In the genomic region with DNA sequence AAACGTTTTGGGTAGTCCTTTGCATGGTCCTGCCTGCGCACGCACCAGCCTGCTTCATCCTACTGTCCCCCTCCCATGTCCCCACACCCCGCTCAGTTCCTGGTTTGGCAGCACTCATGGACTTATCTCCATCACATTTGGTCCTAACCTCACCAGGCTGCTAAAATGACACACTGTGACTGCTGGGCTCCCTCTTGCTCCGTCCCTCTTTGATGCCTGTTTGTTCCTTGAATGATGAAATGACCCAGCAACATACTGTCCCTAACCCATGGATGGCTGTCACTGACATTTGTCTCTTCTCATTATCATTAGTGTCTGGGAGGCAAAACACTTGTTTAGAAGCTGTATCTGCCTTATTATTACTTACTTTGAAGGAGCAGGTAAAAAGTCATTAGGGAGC, we compare ENCODE assay signal across 38 cellular contexts.
"Had no signal": no experiment of that assay in that cellular context is flagged by ENCODE, and none has a peak within 500 bp of the region (broad histone marks: within the 10 kb centered on the region; RNA-seq: fewer than 3 reads in every experiment).

No MANE protein-coding gene starts in this region.

- H3K27me3 Mint-ChIP-seq: activated B cell treated with CpG ODN at 0.5 μM for 24 hours; activated naive CD8-positive, alpha-beta T cell treated with anti-CD3 and anti-CD28 coated beads for 36 hours had no signal

- H3K9me3 Mint-ChIP-seq: activated B cell treated with CpG ODN at 0.5 μM for 24 hours; activated CD4-positive, alpha-beta memory T cell treated with anti-CD3 and anti-CD28 coated beads for 36 hours; activated CD4-positive, alpha-beta T cell treated with anti-CD3 and anti-CD28 coated beads, Interleukin-2, amount 10 ng/mL, durations not matched to agents 24 days and 14 days; activated CD8-positive, alpha-beta T cell treated with anti-CD3 and anti-CD28 coated beads for 36 hours; activated naive CD4-positive, alpha-beta T cell treated with anti-CD3 and anti-CD28 coated beads for 36 hours; activated naive CD4-positive, alpha-beta T cell treated with anti-CD3 and anti-CD28 coated beads, Interleukin-2, amount 50 U/mL, for 72 hours; activated naive CD8-positive, alpha-beta T cell treated with anti-CD3 and anti-CD28 coated beads for 36 hours; activated T-cell treated with anti-CD3 and anti-CD28 coated beads, Interleukin-2, amount 50 U/mL, for 4 hours; activated T-cell treated with anti-CD3 and anti-CD28 coated beads, Interleukin-2, amount 50 U/mL, for 72 hours; activated T-helper 1 cell treated with anti-CD3 and anti-CD28 coated beads, Interleukin-12 subunit alpha, Interleukin-12 subunit beta, Interleukin-2, Interleukin-4 antibody, amounts not matched to agents 30 ng/mL and 10 ng/mL and 1 ng/mL, durations not matched to agents 14 hours and 24 hours and 36 hours; activated T-helper 17 cell treated with anti-CD3 and anti-CD28 coated beads, Interleukin-2, amount 50 U/mL, for 72 hours; brain; central memory CD8-positive, alpha-beta T cell; T-helper 1 cell treated with Interleukin-12 subunit alpha and Interleukin-12 subunit beta and Interleukin-4 antibody, amounts not matched to agents 30 μg/mL and 1 μg/mL, for 36 hours; T-helper 2 cell treated with Interferon-gamma antibody and Interleukin-4, amounts not matched to agents 5 μg/mL and 100 μg/mL, for 36 hours had no signal

- H3K27me3 ChIP-seq: ascending aorta, cardiac muscle cell had no signal

- FAIRE-seq: bronchial epithelial cell, TTC549 had no signal

- H3K36me3 ChIP-seq: ascending aorta had no signal

- H3K4me3 Mint-ChIP-seq: activated B cell treated with CpG ODN at 0.5 μM for 24 hours; activated CD4-positive, alpha-beta memory T cell treated with anti-CD3 and anti-CD28 coated beads for 36 hours; activated CD4-positive, alpha-beta T cell treated with anti-CD3 and anti-CD28 coated beads, Interleukin-2, amount 10 ng/mL, durations not matched to agents 24 days and 14 days; activated CD8-positive, alpha-beta T cell treated with anti-CD3 and anti-CD28 coated beads for 36 hours; activated naive CD4-positive, alpha-beta T cell treated with anti-CD3 and anti-CD28 coated beads for 36 hours; activated naive CD8-positive, alpha-beta T cell treated with anti-CD3 and anti-CD28 coated beads for 36 hours; activated T-cell treated with anti-CD3 and anti-CD28 coated beads, Interleukin-2, amount 50 U/mL, for 4 hours; activated T-cell treated with anti-CD3 and anti-CD28 coated beads, Interleukin-2, amount 50 U/mL, for 72 hours; activated T-helper 1 cell treated with anti-CD3 and anti-CD28 coated beads, Interleukin-12 subunit alpha, Interleukin-12 subunit beta, Interleukin-2, Interleukin-4 antibody, amounts not matched to agents 30 ng/mL and 10 ng/mL and 1 ng/mL, durations not matched to agents 14 hours and 24 hours and 36 hours; activated T-helper 17 cell treated with anti-CD3 and anti-CD28 coated beads, Interleukin-2, amount 50 U/mL, for 72 hours; brain; central memory CD8-positive, alpha-beta T cell; T-helper 1 cell treated with Interleukin-12 subunit alpha and Interleukin-12 subunit beta and Interleukin-4 antibody, amounts not matched to agents 30 μg/mL and 1 μg/mL, for 36 hours; T-helper 2 cell treated with Interferon-gamma antibody and Interleukin-4, amounts not matched to agents 5 μg/mL and 100 μg/mL, for 36 hours had no signal

- H3K27ac ChIP-seq: ascending aorta, cardiac muscle cell, VCaP had no signal

- H3K4me1 ChIP-seq: ascending aorta had no signal

- H3K27ac Mint-ChIP-seq: activated B cell treated with CpG ODN at 0.5 μM for 24 hours; activated CD4-positive, alpha-beta memory T cell treated with anti-CD3 and anti-CD28 coated beads for 36 hours; activated CD4-positive, alpha-beta T cell treated with anti-CD3 and anti-CD28 coated beads, Interleukin-2, amount 10 ng/mL, durations not matched to agents 24 days and 14 days; activated CD8-positive, alpha-beta T cell treated with anti-CD3 and anti-CD28 coated beads for 36 hours; activated naive CD4-positive, alpha-beta T cell treated with anti-CD3 and anti-CD28 coated beads for 36 hours; activated naive CD4-positive, alpha-beta T cell treated with anti-CD3 and anti-CD28 coated beads, Interleukin-2, amount 50 U/mL, for 72 hours; activated naive CD8-positive, alpha-beta T cell treated with anti-CD3 and anti-CD28 coated beads for 36 hours; activated T-cell treated with anti-CD3 and anti-CD28 coated beads, Interleukin-2, amount 50 U/mL, for 72 hours; activated T-helper 1 cell treated with anti-CD3 and anti-CD28 coated beads, Interleukin-12 subunit alpha, Interleukin-12 subunit beta, Interleukin-2, Interleukin-4 antibody, amounts not matched to agents 30 ng/mL and 10 ng/mL and 1 ng/mL, durations not matched to agents 14 hours and 24 hours and 36 hours; activated T-helper 17 cell treated with anti-CD3 and anti-CD28 coated beads, Interleukin-2, amount 50 U/mL, for 72 hours; brain; T-helper 1 cell treated with Interleukin-12 subunit alpha and Interleukin-12 subunit beta and Interleukin-4 antibody, amounts not matched to agents 30 μg/mL and 1 μg/mL, for 36 hours; T-helper 2 cell treated with Interferon-gamma antibody and Interleukin-4, amounts not matched to agents 5 μg/mL and 100 μg/mL, for 36 hours had no signal

- H3K4me3 ChIP-seq: ascending aorta, cardiac muscle cell had no signal

- DNase-seq: activated B cell treated with CpG ODN at 0.5 μM for 24 hours; activated CD4-positive, alpha-beta memory T cell treated with anti-CD3 and anti-CD28 coated beads for 36 hours; activated CD4-positive, alpha-beta T cell treated with anti-CD3 and anti-CD28 coated beads for 4 hours; activated CD4-positive, alpha-beta T cell treated with anti-CD3 and anti-CD28 coated beads, Interleukin-2, amount 10 ng/mL, durations not matched to agents 24 days and 14 days; activated CD4-positive, alpha-beta T cell treated with anti-CD3 and anti-CD28 coated beads, Interleukin-2, amount 50 U/mL, for 1 hour; activated CD4-positive, alpha-beta T cell treated with anti-CD3 and anti-CD28 coated beads, Interleukin-2, amount 50 U/mL, for 4 hours; activated CD4-positive, CD25-positive, alpha-beta regulatory T cell treated with anti-CD3 and anti-CD28 coated beads, Interleukin-2, amount 50 U/mL, for 72 hours; activated CD8-positive, alpha-beta memory T cell treated with anti-CD3 and anti-CD28 coated beads, Interleukin-2, amount 50 U/mL, for 4 hours; activated CD8-positive, alpha-beta T cell treated with anti-CD3 and anti-CD28 coated beads for 36 hours; activated effector memory CD4-positive, alpha-beta T cell treated with anti-CD3 and anti-CD28 coated beads, Interleukin-2, amount 50 U/mL, for 16 hours; activated gamma-delta T cell treated with Interleukin-2 at 50 U/mL for 16 hours; activated naive CD4-positive, alpha-beta T cell; activated naive CD4-positive, alpha-beta T cell treated with anti-CD3 and anti-CD28 coated beads for 36 hours; activated naive CD4-positive, alpha-beta T cell treated with anti-CD3 and anti-CD28 coated beads, Interleukin-2, amount 50 U/mL, for 16 hours; activated naive CD8-positive, alpha-beta T cell treated with anti-CD3 and anti-CD28 coated beads for 36 hours; activated T-cell treated with anti-CD3 and anti-CD28 coated beads for 4 hours; activated T-cell treated with anti-CD3 and anti-CD28 coated beads, Interleukin-2, amount 50 U/mL, for 1 hour; activated T-cell treated with anti-CD3 and anti-CD28 coated beads, Interleukin-2, amount 50 U/mL, for 4 hours; activated T-cell treated with anti-CD3 and anti-CD28 coated beads, Interleukin-2, amount 50 U/mL, for 72 hours; amygdala; anterior cingulate cortex; caudate nucleus; cerebellar nuclear complex; T-helper 1 cell; T-helper 2 cell; T-helper 9 cell had no signal

- H3K9me3 ChIP-seq: ascending aorta had no signal

- H3K36me3 Mint-ChIP-seq: activated CD4-positive, alpha-beta memory T cell treated with anti-CD3 and anti-CD28 coated beads for 36 hours; activated naive CD4-positive, alpha-beta T cell treated with anti-CD3 and anti-CD28 coated beads, Interleukin-2, amount 50 U/mL, for 72 hours; activated naive CD8-positive, alpha-beta T cell treated with anti-CD3 and anti-CD28 coated beads for 36 hours; brain had no signal

- ATAC-seq: activated CD8-positive, alpha-beta T cell treated with anti-CD3 and anti-CD28 coated beads for 36 hours; activated naive CD4-positive, alpha-beta T cell treated with anti-CD3 and anti-CD28 coated beads, Interleukin-2, amount 50 U/mL, for 72 hours; activated T-cell treated with anti-CD3 and anti-CD28 coated beads, Interleukin-2, amount 50 U/mL, for 4 hours; activated T-cell treated with anti-CD3 and anti-CD28 coated beads, Interleukin-2, amount 50 U/mL, for 72 hours; activated T-helper 17 cell treated with anti-CD3 and anti-CD28 coated beads, Interleukin-2, amount 50 U/mL, for 72 hours had no signal

- H3K4me1 Mint-ChIP-seq: activated CD4-positive, alpha-beta T cell treated with anti-CD3 and anti-CD28 coated beads, Interleukin-2, amount 10 ng/mL, durations not matched to agents 24 days and 14 days; activated naive CD8-positive, alpha-beta T cell treated with anti-CD3 and anti-CD28 coated beads for 36 hours; brain; central memory CD8-positive, alpha-beta T cell had no signal
